In the genomic region with DNA sequence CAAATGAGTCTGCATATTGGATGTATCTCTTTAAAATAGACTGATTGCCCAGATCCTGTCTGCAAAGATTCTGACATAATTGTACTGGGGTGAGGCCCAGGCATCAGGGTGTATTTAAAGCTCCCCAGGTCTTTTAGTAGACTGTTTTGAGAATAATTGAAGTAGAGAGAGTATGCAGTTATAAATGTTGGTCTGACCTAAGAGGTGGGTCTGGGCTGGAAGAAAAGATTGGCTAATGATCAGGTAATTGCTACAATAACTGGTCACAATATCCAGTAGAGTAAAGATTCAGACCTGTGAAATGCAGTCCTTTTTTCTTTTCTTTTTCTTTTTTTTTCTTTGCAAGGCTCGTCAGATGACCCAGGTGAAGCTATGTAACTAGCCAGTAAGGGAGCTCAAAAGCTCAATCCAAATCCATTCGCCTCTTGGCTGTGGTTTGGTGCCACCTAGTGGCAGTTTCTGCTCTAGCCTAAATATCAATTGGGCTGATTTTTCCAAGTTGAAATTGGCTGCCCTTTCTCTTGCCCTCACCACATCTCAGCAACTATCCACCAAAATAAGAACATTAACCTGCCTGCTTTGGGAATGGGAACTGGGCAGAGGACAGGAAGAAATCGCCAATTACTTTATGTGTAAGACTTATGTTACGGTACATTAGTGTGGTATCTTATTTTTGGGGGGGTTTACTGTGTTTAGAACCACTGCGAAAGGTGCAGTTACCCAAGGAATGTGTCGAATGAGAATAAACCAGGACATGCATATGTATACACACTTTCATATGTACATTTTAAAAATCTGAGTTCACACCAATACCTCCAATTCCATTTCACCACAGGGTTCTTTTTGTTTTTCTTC, we compare ENCODE assay signal across 8 cellular contexts. TPM values are rescaled to one million over a fixed set of nuclear protein-coding genes. Genes with fewer than 3 reads are reported as not detected.
A peak's percentile ranks its signal among the peaks of the same experiment; 100 is the strongest.
DNase-seq lines count a peak whose midpoint lies in the region; ATAC-seq and TF ChIP-seq lines count a peak whose summit lies in the region.

No MANE protein-coding gene starts in this region.

- H3K36me3 ChIP-seq in Panc1 (ENCODE audit: control insufficient read depth, insufficient read depth, low read length) (no peaks in the 10 kb centered on the region), neural cell (ENCODE audit: insufficient read depth, low read length) (peaks cover 6% of the 10 kb centered on the region), stomach (peaks cover 0 to 63% (median 50%) of the 10 kb centered on the region in 4 donors)

- H3K36me3 Mint-ChIP-seq in activated T-cell treated with anti-CD3 and anti-CD28 coated beads, Interleukin-2, amount 50 U/mL, for 4 hours (ENCODE audit: insufficient read depth): peaks cover 21% of the 10 kb centered on the region

- POLR2A ChIA-PET in GM10248 (lab: Yijun Ruan, JAX): interaction anchor here (1.5 kb wide), 1 partner anchor 46 kb away, joined by 5 read pairs; a partner anchor contains a TSS
- POLR2A ChIA-PET in Panc1 (lab: Charles Lee): interaction anchor here (0.6 to 0.7 kb wide), 3 partner anchors 346 to 779 kb away, joined by 3 to 13 read pairs (median 3); no protein-coding TSS in a partner anchor

- H3F3A ChIP-seq in neural cell (ENCODE audit: insufficient read depth, low read length, poor library complexity, severe bottlenecking): no peaks in the 10 kb centered on the region

- BruUV-seq in Panc1 (replicated peaks; lab: Mats Ljungman, UMichigan): TSS peak; percentile 60

- no peaks in the 10 kb centered on the region for H3K9me2 ChIP-seq in neural cell (ENCODE audit: insufficient read depth, low read length)

- WGBS in stomach, 5 donors: 36 to 42% (median 39%) methylated on average over 6 of the region's 6 CpGs

- no peak overlapping the region for H3K4me3 Mint-ChIP-seq in activated T-cell treated with anti-CD3 and anti-CD28 coated beads, Interleukin-2, amount 50 U/mL, for 4 hours

- CTCF ChIA-PET in GM10248 (lab: Yijun Ruan, JAX) (interaction anchor here (0.6 to 7.6 kb wide), 79 partner anchors 9 to 547 kb away, joined by 3 to 112 read pairs (median 4); a partner anchor contains a TSS), Panc1 (lab: Charles Lee) (interaction anchor here (0.5 to 1.6 kb wide), 24 partner anchors 8 to 1500 kb away, joined by 3 to 9 read pairs (median 4); a partner anchor contains a TSS)

- H3K9ac ChIP-seq in neural cell (ENCODE audit: low read length): no peak overlapping the region

- ATAC-seq in Panc1 (peak; percentile 93), GM18498 (IDR thresholded peaks at IDR 0.05; ENCODE audit: unreplicated experiment) (no peak)
- peak; percentile 73 to 76 for ATAC-seq in activated T-cell treated with anti-CD3 and anti-CD28 coated beads, Interleukin-2, amount 50 U/mL, for 4 hours

- H3K4me1 Mint-ChIP-seq in activated T-cell treated with anti-CD3 and anti-CD28 coated beads, Interleukin-2, amount 50 U/mL, for 4 hours (ENCODE audit: low read depth): peaks cover 7% of the 10 kb centered on the region

- DNase-seq in GM10248 (ENCODE audit: extremely low spot score) (peak; percentile 70), KBM-7 (peak; percentile 81), Panc1 (ENCODE audit: low read depth, low spot score) (peak; percentile 72), fibroblast of mammary gland (ENCODE audit: low read depth) (peak; percentile 82), stomach (peak; percentile 83)
- DNase-seq in activated T-cell treated with anti-CD3 and anti-CD28 coated beads, Interleukin-2, amount 50 U/mL, for 4 hours: peak; percentile 72

- peak; percentile 90 for TF ChIP-seq RAD21 in neural cell (conservative IDR thresholded peaks at IDR 0.05)

- TF ChIP-seq POLR2A in stomach (IDR thresholded peaks at IDR 0.05): no peak

- intact Hi-C loops in Panc1 (cut with micrococcal nuclease; ENCODE audit: unreplicated experiment) (loop anchor here (5.0 to 10.0 kb wide), 2 partner anchors 342 to 489 kb away; no protein-coding TSS in a partner anchor), stomach (cut with DNase I; ENCODE audit: low total_unique reads) (no loop called here)

- H3K27me3 Mint-ChIP-seq in activated T-cell treated with anti-CD3 and anti-CD28 coated beads, Interleukin-2, amount 50 U/mL, for 4 hours (ENCODE audit: low read depth): no peaks in the 10 kb centered on the region

- TF ChIP-seq EP300 in neural cell (conservative IDR thresholded peaks at IDR 0.05; ENCODE audit: poor library complexity, severe bottlenecking) (no peak), stomach (IDR thresholded peaks at IDR 0.05) (no peak)

- H3K27me3 ChIP-seq in Panc1 (ENCODE audit: control insufficient read depth, insufficient read depth, low read length) (no peaks in the 10 kb centered on the region), neural cell (ENCODE audit: insufficient read depth, low read depth, low read length) (no peaks in the 10 kb centered on the region), stomach (no peaks in the 10 kb centered on the region)

- H3K4me2 ChIP-seq in neural cell (ENCODE audit: low read length): no peak overlapping the region

- H3K4me3 ChIP-seq in Panc1 (ENCODE audit: low read depth in 2 of 2, low read length in 2 of 2) (no peak overlapping the region), fibroblast of mammary gland (ENCODE audit: control insufficient read depth, low read depth, low read length) (no peak overlapping the region), neural cell (ENCODE audit: low read length) (no peak overlapping the region), stomach (no peak overlapping the region)

- in situ Hi-C loops in KBM-7 (cut with MboI; ENCODE audit: low pct_unique_long_range_greater_than_20kb, low sequenced_read_pairs) (no loop called here), Panc1 (cut with HindIII; ENCODE audit: low pct_unique_long_range_greater_than_20kb, low sequenced_read_pairs) (no loop called here)

- H3K9me3 ChIP-seq in Panc1 (ENCODE audit: control insufficient read depth, insufficient read depth, low read depth, low read length): no peaks in the 10 kb centered on the region
- H3K9me3 ChIP-seq in neural cell (ENCODE audit: low read length): no peaks in the 10 kb centered on the region
- no peaks in the 10 kb centered on the region for H3K9me3 ChIP-seq in stomach

- H4K20me1 ChIP-seq in neural cell (ENCODE audit: insufficient read depth): no peaks in the 10 kb centered on the region

- no peaks in the 10 kb centered on the region for H3K9me3 Mint-ChIP-seq in activated T-cell treated with anti-CD3 and anti-CD28 coated beads, Interleukin-2, amount 50 U/mL, for 4 hours

- H2AFZ ChIP-seq in neural cell (ENCODE audit: low read depth, low read length): no peak overlapping the region

- H3K79me2 ChIP-seq in neural cell (replicated peaks; ENCODE audit: insufficient read depth, low read length): no peaks in the 10 kb centered on the region

- TF ChIP-seq CTCF in GM10248 (IDR thresholded peaks at IDR 0.05; ENCODE audit: control extremely low read depth, extremely low read depth, low read depth, missing control alignments): peak; percentile 80
- TF ChIP-seq CTCF in Panc1 (IDR thresholded peaks at IDR 0.05): peak; percentile 99
- peak; percentile 96 for TF ChIP-seq CTCF in fibroblast of mammary gland (conservative IDR thresholded peaks at IDR 0.05; ENCODE audit: control insufficient read depth, insufficient read depth, low read depth, low read length)
- peak; percentile 93 for TF ChIP-seq CTCF in neural cell (IDR thresholded peaks at IDR 0.05; ENCODE audit: poor library complexity, severe bottlenecking)
- peak in 5 of 7 experiments; percentile 83 to 95 (median 88) for TF ChIP-seq CTCF in stomach (IDR thresholded peaks at IDR 0.05)

- H3K27ac ChIP-seq in Panc1 (ENCODE audit: low read length) (no peak overlapping the region), neural cell (ENCODE audit: low read length) (no peak overlapping the region), stomach (peak overlapping the region in 1 of 5 donors; percentile 1)

- H3K4me1 ChIP-seq in Panc1 (ENCODE audit: control insufficient read depth, insufficient read depth, low read length) (peaks cover 9% of the 10 kb centered on the region; the same call in 1 of the 2 replicates), stomach (peaks cover 0 to 39% (median 19%) of the 10 kb centered on the region in 4 donors)

TF ChIP-seq in neural cell, 6 proteins besides CTCF, POLR2A, EP300 and RAD21:
- TF ChIP-seq POLR2AphosphoS5 (IDR thresholded peaks at IDR 0.05): no peak
- no peak for TF ChIP-seq MXI1 (conservative IDR thresholded peaks at IDR 0.05; ENCODE audit: poor library complexity, severe bottlenecking)
- TF ChIP-seq SMC3 (conservative IDR thresholded peaks at IDR 0.05; ENCODE audit: poor library complexity): peak; percentile 88

RNA-seq across cellular contexts. Expression of a gene that starts 45.9 kb away (rescaled TPM):
- total RNA-seq in Panc1 (2021; ENCODE audit: unreplicated experiment) (30.2 TPM), stomach (100 to 1,000 TPM in 1 of 5 donors, 10 to 100 TPM in 3, 1 to 10 TPM in 1; 4.1 to 110 (median 22.8) TPM)
- polyA plus RNA-seq in Panc1 (2012; ENCODE audit: insufficient read length): 14.9 TPM
- total RNA-seq in activated T-cell treated with anti-CD3 and anti-CD28 coated beads, Interleukin-2, amount 50 U/mL, for 4 hours: 10 to 100 TPM; 26.5 to 35.2 (median 29.7) TPM
- polyA plus RNA-seq in neural cell (14.8 and 18.9 TPM in 2 replicates), stomach (10 to 100 TPM; 10.1 to 17.6 (median 13.2) TPM)
- polyA minus RNA-seq in neural cell: 31.2 and 36.7 TPM in 2 replicates
